In genomic region chr10:33143160-33143728, GRCh38 we compare ENCODE assay signal across 8 cellular contexts.
DNase-seq lines count a peak whose midpoint lies in the region; ATAC-seq and TF ChIP-seq lines count a peak whose summit lies in the region.

No MANE protein-coding gene starts in this region.

- no peak overlapping the region for H3K4me3 Mint-ChIP-seq in nephron progenitor cell

- H3K36me3 ChIP-seq in ACC112 (ENCODE audit: insufficient read depth, low read length) = no peaks in the 10 kb centered on the region
- H3K36me3 ChIP-seq in aorta (ENCODE audit: control insufficient read depth in 1 of 2, insufficient read depth in 2 of 2, low read length in 1 of 2) = no peaks in the 10 kb centered on the region

- no peaks in the 10 kb centered on the region for H3K9me3 ChIP-seq in aorta (ENCODE audit: control insufficient read depth, low read length)

- DNase-seq in activated T-cell treated with anti-CD3 and anti-CD28 coated beads, Interleukin-2, amount 50 U/mL, for 1 hour = peak; percentile 42
- DNase-seq in iris pigment epithelial cell (ENCODE audit: low read depth) = peak; percentile 89
- DNase-seq in nephron progenitor cell = no peak
- no peak for DNase-seq in erythroblast (lab: John Stamatoyannopoulos, UW)
- no peak for DNase-seq in aorta
- DNase-seq in NCI-H2227 (lab: John Stamatoyannopoulos, UW; ENCODE audit: unreplicated experiment) = no peak

- H3K27ac ChIP-seq in ACC112 (ENCODE audit: low read depth, low read length) (peak overlapping the region; percentile 66), aorta (ENCODE audit: low read depth in 1 of 2, low read length in 2 of 2) (no peak overlapping the region)

- no peak overlapping the region for H3K4me3 ChIP-seq in ACC112 (ENCODE audit: low read depth, low read length)
- no peak overlapping the region for H3K4me3 ChIP-seq in aorta (ENCODE audit: low read length in 2 of 2)

- ATAC-seq in HG03060 (IDR thresholded peaks at IDR 0.05; ENCODE audit: low read depth, unreplicated experiment) (peak; percentile 62), aorta (ENCODE audit: low FRiP score) (no peak)

- 79 to 82% methylated on average over 5 of the region's 5 CpGs for WGBS in aorta, 2 donors

- no peaks in the 10 kb centered on the region for H3K79me2 ChIP-seq in ACC112 (ENCODE audit: control insufficient read depth, insufficient read depth, low read length, unreplicated experiment)

- peaks cover 4% of the 10 kb centered on the region for H3K27me3 Mint-ChIP-seq in nephron progenitor cell (ENCODE audit: low read depth, poor library complexity)

- no peaks in the 10 kb centered on the region for H3K36me3 Mint-ChIP-seq in nephron progenitor cell (ENCODE audit: low read depth)

- H3K27me3 ChIP-seq in ACC112 (ENCODE audit: insufficient read depth, low read length) (no peaks in the 10 kb centered on the region), aorta (ENCODE audit: control insufficient read depth in 1 of 2, insufficient read depth in 2 of 2, low read length in 1 of 2) (no peaks in the 10 kb centered on the region)

- TF ChIP-seq CTCF in nephron progenitor cell (IDR thresholded peaks at IDR 0.05) = no peak

- H2AFZ ChIP-seq in ACC112 (ENCODE audit: low read length, unreplicated experiment) = no peak overlapping the region

- H3K27ac Mint-ChIP-seq in nephron progenitor cell = no peak overlapping the region

- intact Hi-C loops in aorta (cut with DNase I) = no loop called here

- no peak for TF ChIP-seq POLR2A in erythroblast (IDR thresholded peaks at IDR 0.05; ENCODE audit: low read length)

- H3K4me1 ChIP-seq in ACC112 (ENCODE audit: control insufficient read depth, insufficient read depth, low read length, unreplicated experiment) (peaks cover 18% of the 10 kb centered on the region), aorta (ENCODE audit: control insufficient read depth in 1 of 2, insufficient read depth in 2 of 2, low read length in 2 of 2) (no peaks in the 10 kb centered on the region)

- peaks cover 15% of the 10 kb centered on the region for H3K9me3 Mint-ChIP-seq in nephron progenitor cell

- H3K4me1 Mint-ChIP-seq in nephron progenitor cell = peaks cover 15% of the 10 kb centered on the region

Comparison
In these comparisons a context has a peak if more than half of its experiments do, and no peak if none do; other contexts are left out.
1. DNase-seq: peak in activated T-cell treated with anti-CD3 and anti-CD28 coated beads, Interleukin-2, amount 50 U/mL, for 1 hour (single experiment) and iris pigment epithelial cell (single experiment); none in nephron progenitor cell (single experiment), erythroblast (0 of 2), aorta (0 of 2) and NCI-H2227 (single experiment).